ENCODE assay signal across 15 cellular contexts in the genomic region with DNA sequence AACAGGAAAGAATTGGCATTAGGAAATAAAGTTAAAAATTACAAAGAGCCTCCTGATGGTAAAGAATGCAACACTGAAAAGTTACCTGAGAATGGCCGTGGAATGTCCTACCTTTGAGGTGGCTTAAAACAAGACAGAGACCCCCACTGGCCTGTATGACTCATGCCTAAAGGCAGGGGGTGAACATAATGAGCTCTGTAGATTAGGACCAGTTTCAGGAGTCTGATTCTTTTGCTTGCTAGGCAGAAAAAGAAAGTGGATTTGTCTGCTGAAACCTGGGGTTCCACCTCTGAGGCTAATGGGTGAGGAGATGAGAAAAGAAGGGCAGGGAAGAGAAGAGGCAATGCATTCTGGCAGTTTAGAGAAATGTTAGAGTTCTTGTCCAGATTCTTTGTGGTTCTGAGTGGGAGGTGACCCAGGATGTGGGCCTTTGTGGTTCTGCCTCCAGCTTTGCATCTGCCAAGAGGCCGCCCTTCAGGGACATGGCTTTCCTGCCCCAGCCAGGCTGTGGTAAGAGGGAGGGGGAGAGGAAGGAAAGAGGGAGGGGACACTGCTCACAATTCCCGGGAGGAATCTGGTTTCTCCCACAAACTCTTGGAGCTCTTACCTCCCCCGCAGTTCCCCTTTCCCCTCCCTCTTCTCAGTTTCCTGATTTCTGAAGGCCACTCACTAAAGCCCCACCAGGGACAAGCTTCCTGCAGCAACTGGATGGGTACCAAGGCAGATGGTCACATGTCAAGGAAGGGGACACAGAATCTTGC.
A peak's percentile ranks its signal among the peaks of the same experiment; 100 is the strongest.
DNase-seq lines count a peak whose midpoint lies in the region; TF ChIP-seq lines count a peak whose summit lies in the region.
"Had no signal": no experiment of that assay in that cellular context is flagged by ENCODE, and none has a peak within 500 bp of the region (broad histone marks: within the 10 kb centered on the region; RNA-seq: fewer than 3 reads in every experiment).

No MANE protein-coding gene starts in this region.

- no peak overlapping the region for H2BK5ac ChIP-seq in mesenchymal stem cell (ENCODE audit: low read depth, low read length, poor library complexity, severe bottlenecking)

- no peak overlapping the region for H2AFZ ChIP-seq in mesenchymal stem cell (ENCODE audit: low read depth, low read length)

- no peak overlapping the region for H3K14ac ChIP-seq in mesenchymal stem cell (ENCODE audit: low read length in 2 of 2)

- H3K36me3 Mint-ChIP-seq in endodermal cell (ENCODE audit: low read depth) = no peaks in the 10 kb centered on the region
- H3K36me3 Mint-ChIP-seq: activated naive CD8-positive, alpha-beta T cell treated with anti-CD3 and anti-CD28 coated beads, Interleukin-2, amount 10 ng/mL, durations not matched to agents 7 days and 5 days had no signal

- no peak overlapping the region for H3K18ac ChIP-seq in mesenchymal stem cell (ENCODE audit: low read depth in 1 of 2, low read length in 2 of 2)

- H3K79me1 ChIP-seq in mesenchymal stem cell (replicated peaks; ENCODE audit: low read length, poor library complexity, severe bottlenecking) = no peaks in the 10 kb centered on the region

- H3K27me3 ChIP-seq in endodermal cell (ENCODE audit: control insufficient read depth, insufficient read depth, low read length, poor library complexity, severe bottlenecking) (no peaks in the 10 kb centered on the region), mesenchymal stem cell (ENCODE audit: control insufficient read depth in 1 of 2, insufficient read depth in 1 of 2, low read length in 2 of 2) (peaks cover 0 to 23% of the 10 kb centered on the region in 2 experiments)

- H3K4me3 ChIP-seq in endodermal cell (ENCODE audit: low read length) = no peak overlapping the region
- H3K4me3 ChIP-seq in mesenchymal stem cell (ENCODE audit: insufficient read depth in 1 of 2, low read depth in 1 of 2, low read length in 2 of 2) = no peak overlapping the region
- H3K4me3 ChIP-seq: tibial nerve had no signal

- H2AK5ac ChIP-seq in mesenchymal stem cell (ENCODE audit: low read length, severe bottlenecking) = no peak overlapping the region

- H3K4me1 Mint-ChIP-seq in endodermal cell = peaks cover 4% of the 10 kb centered on the region

- no peak overlapping the region for H4K8ac ChIP-seq in mesenchymal stem cell (ENCODE audit: low read length)

- H3K4ac ChIP-seq in mesenchymal stem cell (ENCODE audit: low read depth in 1 of 2, low read length in 2 of 2) = no peak overlapping the region

- no peak overlapping the region for H2BK120ac ChIP-seq in mesenchymal stem cell (ENCODE audit: low read depth, low read length)

- no peak overlapping the region for H4K91ac ChIP-seq in mesenchymal stem cell (ENCODE audit: low read length)

- H3K9ac ChIP-seq in endodermal cell (ENCODE audit: extremely low read depth, low read length, poor library complexity, severe bottlenecking) = no peak overlapping the region
- H3K9ac ChIP-seq in mesenchymal stem cell (ENCODE audit: low read length) = no peak overlapping the region

- H3K9me3 Mint-ChIP-seq in endodermal cell = peaks cover 39% of the 10 kb centered on the region
- H3K9me3 Mint-ChIP-seq: activated naive CD8-positive, alpha-beta T cell treated with anti-CD3 and anti-CD28 coated beads, Interleukin-2, amount 10 ng/mL, durations not matched to agents 7 days and 5 days had no signal

- H2BK12ac ChIP-seq in mesenchymal stem cell (ENCODE audit: low read length in 2 of 2) = peak overlapping the region in 1 of 2 experiments; percentile 54

- H3K4me1 ChIP-seq in endodermal cell (ENCODE audit: control insufficient read depth, insufficient read depth, low read length) = no peaks in the 10 kb centered on the region
- peaks cover 8% of the 10 kb centered on the region for H3K4me1 ChIP-seq in mesenchymal stem cell (ENCODE audit: control insufficient read depth, insufficient read depth, low read depth, low read length)

- H3K9me3 ChIP-seq in endodermal cell (ENCODE audit: control insufficient read depth, low read length) (no peaks in the 10 kb centered on the region), mesenchymal stem cell (ENCODE audit: control insufficient read depth, low read length) (no peaks in the 10 kb centered on the region)
- H3K9me3 ChIP-seq: tibial nerve had no signal

- no peak overlapping the region for H2BK15ac ChIP-seq in mesenchymal stem cell (ENCODE audit: low read depth, poor library complexity, severe bottlenecking)

- no peak for TF ChIP-seq CTCF in endodermal cell (conservative IDR thresholded peaks at IDR 0.05)

- no peak overlapping the region for H3K23ac ChIP-seq in mesenchymal stem cell (ENCODE audit: low read length in 2 of 2)

- H3K36me3 ChIP-seq in endodermal cell (ENCODE audit: control insufficient read depth, insufficient read depth, low read length) (no peaks in the 10 kb centered on the region), mesenchymal stem cell (ENCODE audit: control insufficient read depth in 1 of 2, insufficient read depth in 2 of 2, low read depth in 1 of 2, low read length in 2 of 2) (no peaks in the 10 kb centered on the region)
- H3K36me3 ChIP-seq: tibial nerve had no signal

- WGBS in endodermal cell (ENCODE audit: insufficient coverage in 1 of 2, insufficient read length in 1 of 2), 2 experiments = 74% methylated on average over 4 of the region's 4 CpGs; no CpG with 5 or more reads in 1 of the 2 experiments
- 32% methylated on average over 1 of the region's 4 CpGs for WGBS in mesenchymal stem cell

- no peak overlapping the region for H3K4me2 ChIP-seq in mesenchymal stem cell (ENCODE audit: low read length, poor library complexity, severe bottlenecking)

- H3K27ac ChIP-seq in endodermal cell (ENCODE audit: low read depth, low read length) = no peak overlapping the region
- no peak overlapping the region for H3K27ac ChIP-seq in mesenchymal stem cell (ENCODE audit: low read length, poor library complexity, severe bottlenecking)
- H3K27ac ChIP-seq: HL-60 had no signal

- DNase-seq in AG08395 (ENCODE audit: low spot score) = peak; percentile 45
- peak; percentile 70 for DNase-seq in LHCN-M2 (ENCODE audit: low read depth)
- DNase-seq in endodermal cell = peak; percentile 48
- DNase-seq in mesenchymal stem cell = peak; percentile 21
- DNase-seq in COR-L47 (lab: John Stamatoyannopoulos, UW) = no peak
- DNase-seq in NCI-H1048 (lab: John Stamatoyannopoulos, UW) = no peak
- no peak for DNase-seq in NCI-H2029 (lab: John Stamatoyannopoulos, UW)
- DNase-seq in KG1 (lab: John Stamatoyannopoulos, UW) = no peak
- DNase-seq: activated naive CD8-positive, alpha-beta T cell treated with anti-CD3 and anti-CD28 coated beads, Interleukin-2, amount 10 ng/mL, durations not matched to agents 7 days and 5 days; DMS79 treated with DMSO at 0.1 percent for 48 hours; effector memory CD4-positive, alpha-beta T cell; hypothalamus; NCI-H1092 had no signal

- no peak overlapping the region for H3K27ac Mint-ChIP-seq in endodermal cell
- H3K27ac Mint-ChIP-seq: activated naive CD8-positive, alpha-beta T cell treated with anti-CD3 and anti-CD28 coated beads, Interleukin-2, amount 10 ng/mL, durations not matched to agents 7 days and 5 days had no signal

- no peak overlapping the region for H3K4me3 Mint-ChIP-seq in endodermal cell
- H3K4me3 Mint-ChIP-seq: activated naive CD8-positive, alpha-beta T cell treated with anti-CD3 and anti-CD28 coated beads, Interleukin-2, amount 10 ng/mL, durations not matched to agents 7 days and 5 days had no signal

- H3K27me3 Mint-ChIP-seq in endodermal cell (ENCODE audit: insufficient read depth) = no peaks in the 10 kb centered on the region
- H3K27me3 Mint-ChIP-seq: activated naive CD8-positive, alpha-beta T cell treated with anti-CD3 and anti-CD28 coated beads, Interleukin-2, amount 10 ng/mL, durations not matched to agents 7 days and 5 days had no signal

Comparison
In these comparisons a context has a peak if more than half of its experiments do, and no peak if none do; other contexts are left out.
1. DNase-seq: peak in AG08395 (single experiment), LHCN-M2 (single experiment), endodermal cell (single experiment) and mesenchymal stem cell (single experiment); none in COR-L47 (single experiment), NCI-H1048 (single experiment), NCI-H2029 (single experiment) and KG1 (single experiment).